ENCODE assay signal across 9 cellular contexts in the genomic region with DNA sequence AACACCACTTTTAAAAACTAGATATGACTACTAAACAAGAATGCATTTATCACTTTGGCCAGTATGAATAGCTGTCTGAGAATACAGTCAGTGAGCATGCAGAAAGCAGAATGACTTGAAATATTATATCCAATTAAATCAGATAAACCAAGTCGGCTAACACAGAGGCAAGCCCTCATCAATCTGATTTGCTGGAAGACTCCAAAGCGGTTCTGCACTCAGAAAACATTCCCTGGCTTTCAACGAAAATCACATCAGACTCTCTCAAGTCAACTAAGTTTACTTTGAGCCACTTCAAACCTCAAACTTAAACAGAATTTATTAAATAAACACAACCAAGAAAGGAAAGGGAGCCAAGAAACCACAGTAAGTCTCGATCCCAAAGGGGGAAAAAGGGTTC. TPM values are rescaled to one million over a fixed set of nuclear protein-coding genes. Genes with fewer than 3 reads are reported as not detected.
A peak's percentile ranks its signal among the peaks of the same experiment; 100 is the strongest.
DNase-seq lines count a peak whose midpoint lies in the region; ATAC-seq and TF ChIP-seq lines count a peak whose summit lies in the region.
"Had no signal": no experiment of that assay in that cellular context is flagged by ENCODE, and none has a peak within 500 bp of the region (broad histone marks: within the 10 kb centered on the region; RNA-seq: fewer than 3 reads in every experiment).

No MANE protein-coding gene starts in this region.

- no peaks in the 10 kb centered on the region for H3K36me3 ChIP-seq in transverse colon

- peaks cover 61% of the 10 kb centered on the region for H3K27me3 Mint-ChIP-seq in activated T-cell treated with anti-CD3 and anti-CD28 coated beads, Interleukin-2, amount 50 U/mL, for 4 hours (ENCODE audit: low read depth)
- H3K27me3 Mint-ChIP-seq in activated naive CD8-positive, alpha-beta T cell treated with anti-CD3 and anti-CD28 coated beads, Interleukin-2, amount 10 ng/mL, durations not matched to agents 7 days and 5 days = peaks cover 49% of the 10 kb centered on the region

- H3K4me3 ChIP-seq in transverse colon = peak overlapping the region in 3 of 4 donors; percentile 77 to 88 (median 78)

- in situ Hi-C loops in transverse colon (cut with MboI; ENCODE audit: low pct_ligation_motif_present in 1 of 4, low pct_unique_long_range_greater_than_20kb in 1 of 4, low sequenced_read_pairs in 3 of 4) = loop anchor here (25.0 kb wide), 3 partner anchors 203 to 253 kb away; no protein-coding TSS in a partner anchor

- H3K27ac Mint-ChIP-seq in activated naive CD8-positive, alpha-beta T cell treated with anti-CD3 and anti-CD28 coated beads, Interleukin-2, amount 10 ng/mL, durations not matched to agents 7 days and 5 days = no peak overlapping the region

- H3K4me1 ChIP-seq in transverse colon = peaks cover 0 to 49% (median 36%) of the 10 kb centered on the region in 4 donors

- intact Hi-C loops in transverse colon (cut with DNase I; ENCODE audit: low total_unique reads) = no loop called here

- no peaks in the 10 kb centered on the region for H3K36me3 Mint-ChIP-seq in activated T-cell treated with anti-CD3 and anti-CD28 coated beads, Interleukin-2, amount 50 U/mL, for 4 hours (ENCODE audit: insufficient read depth)
- H3K36me3 Mint-ChIP-seq in activated naive CD8-positive, alpha-beta T cell treated with anti-CD3 and anti-CD28 coated beads, Interleukin-2, amount 10 ng/mL, durations not matched to agents 7 days and 5 days = no peaks in the 10 kb centered on the region

- H3K4me3 Mint-ChIP-seq in activated T-cell treated with anti-CD3 and anti-CD28 coated beads, Interleukin-2, amount 50 U/mL, for 4 hours = peak overlapping the region; percentile 3
- peak overlapping the region; percentile 20 for H3K4me3 Mint-ChIP-seq in activated naive CD8-positive, alpha-beta T cell treated with anti-CD3 and anti-CD28 coated beads, Interleukin-2, amount 10 ng/mL, durations not matched to agents 7 days and 5 days

- H3K9me3 ChIP-seq in transverse colon = no peaks in the 10 kb centered on the region

- H3K27ac ChIP-seq in transverse colon = peak overlapping the region; percentile 83 to 92 (median 90)

- TF ChIP-seq EP300 in transverse colon (IDR thresholded peaks at IDR 0.05; ENCODE audit: low read depth) = no peak

- no peak for ATAC-seq in activated T-cell treated with anti-CD3 and anti-CD28 coated beads, Interleukin-2, amount 50 U/mL, for 4 hours
- no peak for ATAC-seq in activated naive CD8-positive, alpha-beta T cell treated with anti-CD3 and anti-CD28 coated beads, Interleukin-2, amount 10 ng/mL, durations not matched to agents 7 days and 5 days (ENCODE audit: low read depth)
- ATAC-seq in HG02678 (IDR thresholded peaks at IDR 0.05; ENCODE audit: unreplicated experiment) (no peak), GM21619 (IDR thresholded peaks at IDR 0.05; ENCODE audit: unreplicated experiment) (no peak), HG02642 (IDR thresholded peaks at IDR 0.05; ENCODE audit: poor library complexity, unreplicated experiment) (no peak)

- peaks cover 53% of the 10 kb centered on the region for H3K27me3 ChIP-seq in transverse colon

- no peak for DNase-seq in activated T-cell treated with anti-CD3 and anti-CD28 coated beads, Interleukin-2, amount 50 U/mL, for 4 hours
- DNase-seq in activated T-cell treated with anti-CD3 and anti-CD28 coated beads, Interleukin-2, amount 50 U/mL, for 1 hour = no peak
- no peak for DNase-seq in activated naive CD8-positive, alpha-beta T cell treated with anti-CD3 and anti-CD28 coated beads, Interleukin-2, amount 10 ng/mL, durations not matched to agents 7 days and 5 days
- DNase-seq in kidney tubule cell (ENCODE audit: low spot score) (peak; percentile 25), transverse colon (no peak)
- DNase-seq: SIG-M5 had no signal

- TF ChIP-seq POLR2A in transverse colon (IDR thresholded peaks at IDR 0.05) = no peak

- H3K9me3 Mint-ChIP-seq in activated T-cell treated with anti-CD3 and anti-CD28 coated beads, Interleukin-2, amount 50 U/mL, for 4 hours = no peaks in the 10 kb centered on the region
- no peaks in the 10 kb centered on the region for H3K9me3 Mint-ChIP-seq in activated naive CD8-positive, alpha-beta T cell treated with anti-CD3 and anti-CD28 coated beads, Interleukin-2, amount 10 ng/mL, durations not matched to agents 7 days and 5 days

- POLR2A ChIA-PET in activated naive CD8-positive, alpha-beta T cell treated with anti-CD3 and anti-CD28 coated beads, Interleukin-2, amount 10 ng/mL, durations not matched to agents 7 days and 5 days (lab: Charles Lee) = no interaction called here

- no peak for TF ChIP-seq CTCF in transverse colon (IDR thresholded peaks at IDR 0.05)

- WGBS in transverse colon (ENCODE audit: low coverage in 1 of 2), 2 donors = 3 to 5% methylated on average over 3 to 4 of the region's 4 CpGs

- peaks cover 12% of the 10 kb centered on the region for H3K4me1 Mint-ChIP-seq in activated T-cell treated with anti-CD3 and anti-CD28 coated beads, Interleukin-2, amount 50 U/mL, for 4 hours (ENCODE audit: low read depth)
- H3K4me1 Mint-ChIP-seq in activated naive CD8-positive, alpha-beta T cell treated with anti-CD3 and anti-CD28 coated beads, Interleukin-2, amount 10 ng/mL, durations not matched to agents 7 days and 5 days = peaks cover 13% of the 10 kb centered on the region

RNA-seq across cellular contexts. Expression of a gene that starts 1.4 kb away (rescaled TPM):
- under 1 TPM; 0.18 to 0.54 (median 0.40) TPM for total RNA-seq in activated T-cell treated with anti-CD3 and anti-CD28 coated beads, Interleukin-2, amount 50 U/mL, for 4 hours
- total RNA-seq in activated naive CD8-positive, alpha-beta T cell treated with anti-CD3 and anti-CD28 coated beads, Interleukin-2, amount 10 ng/mL, durations not matched to agents 7 days and 5 days = not detected
- total RNA-seq in transverse colon = 100 to 1,000 TPM in 1 of 4 donors, 10 to 100 TPM in 3; 51.6 to 190 (median 72.9) TPM

Comparison
In these comparisons a context has a peak if more than half of its experiments do, and no peak if none do; other contexts are left out.
1. RNA of a gene that starts 1.4 kb away (total RNA-seq): 51.6 to 190 TPM in transverse colon; 0.18 to 0.54 TPM in activated T-cell treated with anti-CD3 and anti-CD28 coated beads, Interleukin-2, amount 50 U/mL, for 4 hours and not detected in activated naive CD8-positive, alpha-beta T cell treated with anti-CD3 and anti-CD28 coated beads, Interleukin-2, amount 10 ng/mL, durations not matched to agents 7 days and 5 days; every median in the first group is over 10 times any median in the second.